Comparison of ENCODE assay signal across 23 cellular contexts in genomic region chr6:95413789-95414188, GRCh38.
A peak's percentile ranks its signal among the peaks of the same experiment; 100 is the strongest.
DNase-seq lines count a peak whose midpoint lies in the region; ATAC-seq, FAIRE-seq and TF ChIP-seq lines count a peak whose summit lies in the region.
"Had no signal": no experiment of that assay in that cellular context is flagged by ENCODE, and none has a peak within 500 bp of the region (broad histone marks: within the 10 kb centered on the region; RNA-seq: fewer than 3 reads in every experiment).

No MANE protein-coding gene starts in this region.

- no peaks in the 10 kb centered on the region for H3K9me3 ChIP-seq in GM12878 (replicated peaks; ENCODE audit: control insufficient read depth, insufficient read depth, low read length)
- H3K9me3 ChIP-seq: Caco-2 had no signal

- SMC1A ChIA-PET in GM12878 (lab: Charles Lee; ENCODE audit: uncharacterized antibody, unreplicated experiment): interaction anchor here (1.4 kb wide), 1 partner anchor 10 kb away, joined by 3 read pairs; no protein-coding TSS in a partner anchor

- BruUV-seq in GM12878 (replicated peaks; lab: Mats Ljungman, UMichigan): no TSS peak

- no peak for TF ChIP-seq CTCF in GM12878 (IDR thresholded peaks at IDR 0.05 in 2 of 3, conservative IDR thresholded peaks at IDR 0.05 in 1 of 3; ENCODE audit: control insufficient read depth in 2 of 3, extremely low read depth in 1 of 3, insufficient read depth in 1 of 3, low read depth in 3 of 3, low read length in 3 of 3)
- TF ChIP-seq CTCF in retinal pigment epithelial cell (conservative IDR thresholded peaks at IDR 0.05; ENCODE audit: low read depth, low read length): peak; percentile 6

- no peaks in the 10 kb centered on the region for H3K79me2 ChIP-seq in GM12878 (ENCODE audit: control insufficient read depth, insufficient read depth, low read length)

- H3K4me2 ChIP-seq in GM12878 (ENCODE audit: control insufficient read depth, insufficient read depth): no peak overlapping the region

- H3K9ac ChIP-seq in GM12878 (ENCODE audit: control insufficient read depth, insufficient read depth, low read length): no peak overlapping the region

- no peak for TF ChIP-seq POLR2A in GM12878 (IDR thresholded peaks at IDR 0.05; ENCODE audit: low read depth, low read length)

- peak; percentile 50 for ATAC-seq in GM21367 (IDR thresholded peaks at IDR 0.05; ENCODE audit: unreplicated experiment)
- 0 out of 3 replicates have a peak, but pooled peaks have one; percentile 33 for ATAC-seq in GM12878
- ATAC-seq in HG02852 (IDR thresholded peaks at IDR 0.05; ENCODE audit: unreplicated experiment): no peak
- ATAC-seq in HG02623 (IDR thresholded peaks at IDR 0.05; ENCODE audit: unreplicated experiment): no peak
- ATAC-seq: Right ventricle myocardium inferior had no signal

- no peak for TF ChIP-seq EP300 in GM12878 (IDR thresholded peaks at IDR 0.05; ENCODE audit: borderline replicate concordance in 1 of 2, control insufficient read depth in 1 of 2, low read depth in 2 of 2, low read length in 2 of 2)

- H3K27me3 ChIP-seq in GM12878 (replicated peaks in 1 of 2; ENCODE audit: control insufficient read depth in 2 of 2, insufficient read depth in 2 of 2, low read length in 1 of 2): no peaks in the 10 kb centered on the region

- H3K27ac ChIP-seq in GM12878 (ENCODE audit: control insufficient read depth, insufficient read depth): no peak overlapping the region
- H3K27ac ChIP-seq: HL-60 had no signal

- no peak for TF ChIP-seq RAD21 in GM12878 (IDR thresholded peaks at IDR 0.05; ENCODE audit: insufficient read depth, low read depth, low read length)

- no peak overlapping the region for H2AFZ ChIP-seq in GM12878 (ENCODE audit: control insufficient read depth, low read depth, low read length)

- RAD21 ChIA-PET in GM12878 (lab: Charles Lee; ENCODE audit: unreplicated experiment): no interaction called here

- POLR2A ChIA-PET in GM12878 (lab: Charles Lee): no interaction called here

- 5% methylated on average over 2 of the region's 2 CpGs for WGBS in GM12878 (ENCODE audit: insufficient coverage, insufficient replicate concordance, low lambda C conversion rate, missing lambda C conversion rate)

- H3K4me3 ChIP-seq in GM12878 (no peak overlapping the region), retinal pigment epithelial cell (ENCODE audit: low read length) (no peak overlapping the region)

- no peaks in the 10 kb centered on the region for H4K20me1 ChIP-seq in GM12878 (ENCODE audit: control insufficient read depth, insufficient read depth)

- in situ Hi-C loops in GM12878 (cut with MboI): no loop called here

- no peaks in the 10 kb centered on the region for H3K36me3 ChIP-seq in GM12878 (ENCODE audit: control insufficient read depth in 2 of 2, insufficient read depth in 2 of 2, low read length in 1 of 2)

- DNase-seq in Kasumi-1 (lab: John Stamatoyannopoulos, UW): peak; percentile 1 to 3
- DNase-seq in GM12878 (ENCODE audit: low read depth, low spot score): no peak
- no peak for DNase-seq in retinal pigment epithelial cell (ENCODE audit: low read depth)
- no peak for DNase-seq in activated CD8-positive, alpha-beta memory T cell treated with anti-CD3 and anti-CD28 coated beads, Interleukin-2, amount 50 U/mL, for 48 hours
- DNase-seq: Caco-2; CD4-positive, alpha-beta T cell; HFFc6; KBM-7; NCI-H1694; NCI-H2081; NCI-H2171; NCI-H345; NCI-H524; NCI-H82 had no signal

- CTCF ChIA-PET in GM12878 (lab: Yijun Ruan, JAX): interaction anchor here (0.6 kb wide), 1 partner anchor 78 kb away, joined by 3 read pairs; no protein-coding TSS in a partner anchor

- no peaks in the 10 kb centered on the region for H3K4me1 ChIP-seq in GM12878 (ENCODE audit: control insufficient read depth, insufficient read depth, low read length)
- H3K4me1 ChIP-seq: Caco-2 had no signal

- FAIRE-seq in GM12878 (lab: Jason Lieb, UNC): no peak
- FAIRE-seq: GM18507, GM19239, H54, RCC 7860 had no signal

- intact Hi-C loops in GM12878 (cut with micrococcal nuclease; ENCODE audit: unreplicated experiment): no loop called here

TF ChIP-seq in GM12878, 131 proteins besides CTCF, POLR2A, EP300 and RAD21:
- no peak for TF ChIP-seq ZNF24 (IDR thresholded peaks at IDR 0.05)
- TF ChIP-seq, protein P1, sequence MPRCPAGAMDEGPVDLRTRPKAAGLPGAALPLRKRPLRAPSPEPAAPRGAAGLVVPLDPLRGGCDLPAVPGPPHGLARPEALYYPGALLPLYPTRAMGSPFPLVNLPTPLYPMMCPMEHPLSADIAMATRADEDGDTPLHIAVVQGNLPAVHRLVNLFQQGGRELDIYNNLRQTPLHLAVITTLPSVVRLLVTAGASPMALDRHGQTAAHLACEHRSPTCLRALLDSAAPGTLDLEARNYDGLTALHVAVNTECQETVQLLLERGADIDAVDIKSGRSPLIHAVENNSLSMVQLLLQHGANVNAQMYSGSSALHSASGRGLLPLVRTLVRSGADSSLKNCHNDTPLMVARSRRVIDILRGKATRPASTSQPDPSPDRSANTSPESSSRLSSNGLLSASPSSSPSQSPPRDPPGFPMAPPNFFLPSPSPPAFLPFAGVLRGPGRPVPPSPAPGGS (IDR thresholded peaks at IDR 0.05; ENCODE audit: borderline replicate concordance, insufficient read depth, low read depth, low read length, poor library complexity, severe bottlenecking): no peak
- TF ChIP-seq ESRRA (IDR thresholded peaks at IDR 0.05; ENCODE audit: low read length): no peak
- TF ChIP-seq CREB1 (IDR thresholded peaks at IDR 0.05; ENCODE audit: low read depth): no peak
- no peak for TF ChIP-seq POLR2AphosphoS2 (IDR thresholded peaks at IDR 0.05; ENCODE audit: low read depth, low read length)
- no peak for TF ChIP-seq ZNF384 (IDR thresholded peaks at IDR 0.05; ENCODE audit: borderline replicate concordance, low read depth, low read length)
- TF ChIP-seq ATF2 (IDR thresholded peaks at IDR 0.05; ENCODE audit: low read length): no peak
- no peak for TF ChIP-seq IRF4 (IDR thresholded peaks at IDR 0.05; ENCODE audit: low read depth, low read length)
- TF ChIP-seq, protein P2, sequence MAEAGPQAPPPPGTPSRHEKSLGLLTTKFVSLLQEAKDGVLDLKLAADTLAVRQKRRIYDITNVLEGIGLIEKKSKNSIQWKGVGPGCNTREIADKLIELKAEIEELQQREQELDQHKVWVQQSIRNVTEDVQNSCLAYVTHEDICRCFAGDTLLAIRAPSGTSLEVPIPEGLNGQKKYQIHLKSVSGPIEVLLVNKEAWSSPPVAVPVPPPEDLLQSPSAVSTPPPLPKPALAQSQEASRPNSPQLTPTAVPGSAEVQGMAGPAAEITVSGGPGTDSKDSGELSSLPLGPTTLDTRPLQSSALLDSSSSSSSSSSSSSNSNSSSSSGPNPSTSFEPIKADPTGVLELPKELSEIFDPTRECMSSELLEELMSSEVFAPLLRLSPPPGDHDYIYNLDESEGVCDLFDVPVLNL (IDR thresholded peaks at IDR 0.05; ENCODE audit: low read depth, low read length): no peak

Comparison
In these comparisons a context has a peak if more than half of its experiments do, and no peak if none do; other contexts are left out.
1. ATAC-seq: peak in GM21367 (single experiment) and GM12878 (single experiment); none in HG02852 (single experiment) and HG02623 (single experiment).
2. DNase-seq: peak in Kasumi-1 (2 of 2); none in GM12878 (single experiment), retinal pigment epithelial cell (single experiment) and activated CD8-positive, alpha-beta memory T cell treated with anti-CD3 and anti-CD28 coated beads, Interleukin-2, amount 50 U/mL, for 48 hours (single experiment).